Comparison of ENCODE assay signal across 8 cellular contexts in the genomic region with DNA sequence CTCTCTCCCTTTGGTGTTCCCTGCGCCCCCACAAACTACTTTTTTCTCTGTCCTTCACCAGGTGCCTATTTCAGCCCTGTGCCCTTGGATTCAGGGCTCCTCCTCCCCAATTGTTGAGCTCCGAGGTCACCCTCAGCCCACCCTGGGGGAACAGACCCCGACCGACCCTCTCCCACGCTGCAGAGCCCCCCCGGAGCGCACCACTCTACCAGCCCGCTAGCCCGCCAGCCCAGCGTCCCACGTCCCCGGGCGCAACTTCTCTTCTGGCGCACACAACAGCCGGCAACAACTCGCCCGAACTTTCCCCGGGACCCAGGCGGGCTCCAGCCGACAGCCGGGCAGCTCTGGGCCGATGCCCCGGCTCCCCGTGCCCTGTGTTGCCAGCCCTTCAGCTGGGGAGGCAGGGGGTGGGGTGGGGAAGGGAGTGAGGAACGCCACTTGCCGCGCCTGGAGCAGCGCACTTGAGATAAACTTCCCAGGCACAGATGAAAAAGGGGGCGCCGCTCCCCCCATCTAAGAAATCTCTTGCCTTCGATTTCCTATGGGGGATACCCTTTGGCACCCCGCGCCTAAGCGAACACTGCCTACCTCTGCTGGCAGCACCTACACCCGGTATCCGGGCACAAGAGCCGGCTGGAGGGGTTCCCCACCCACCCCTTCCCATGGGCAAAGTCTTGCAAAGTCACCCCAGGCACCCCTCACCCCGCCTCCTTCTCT. TPM values are rescaled to one million over a fixed set of nuclear protein-coding genes. Genes with fewer than 3 reads are reported as not detected.
DNase-seq lines count a peak whose midpoint lies in the region; ATAC-seq and TF ChIP-seq lines count a peak whose summit lies in the region.

No MANE protein-coding gene starts in this region.

- TF ChIP-seq EP300 in esophagus muscularis mucosa (IDR thresholded peaks at IDR 0.05), result no peak

- no peak for ATAC-seq in GM18870 (IDR thresholded peaks at IDR 0.05; ENCODE audit: unreplicated experiment)
- ATAC-seq in GM21390 (IDR thresholded peaks at IDR 0.05; ENCODE audit: unreplicated experiment), result no peak

- 0% methylated on average over 20 of the region's 38 CpGs for WGBS in esophagus muscularis mucosa

- H4K20me1 ChIP-seq in osteoblast (ENCODE audit: insufficient read depth, low read length), result peaks cover 2% of the 10 kb centered on the region

- no peak overlapping the region for H2AFZ ChIP-seq in osteoblast (ENCODE audit: low read length)

- peak overlapping the region; percentile 52 for H3K4me2 ChIP-seq in osteoblast (ENCODE audit: insufficient read depth, low read length)

- peak overlapping the region in 3 of 4 donors; percentile 83 to 97 (median 91) for H3K27ac ChIP-seq in Peyer's patch
- H3K27ac ChIP-seq in esophagus muscularis mucosa (replicated peaks in 1 of 4), result peak overlapping the region; percentile 77 to 84 (median 78)
- H3K27ac ChIP-seq in osteoblast (ENCODE audit: low read depth, low read length), result no peak overlapping the region

- H3K4me3 ChIP-seq in Peyer's patch, result peak overlapping the region; percentile 34 to 90 (median 65)
- peak overlapping the region; percentile 66 to 79 (median 74) for H3K4me3 ChIP-seq in esophagus muscularis mucosa
- peak overlapping the region; percentile 55 for H3K4me3 ChIP-seq in osteoblast (ENCODE audit: insufficient read depth, low read length)

- TF ChIP-seq POLR2A in Peyer's patch (IDR thresholded peaks at IDR 0.05) (no peak), esophagus muscularis mucosa (IDR thresholded peaks at IDR 0.05; ENCODE audit: low read depth) (no peak)

- no peaks in the 10 kb centered on the region for H3K9me3 ChIP-seq in Peyer's patch
- H3K9me3 ChIP-seq in esophagus muscularis mucosa, result no peaks in the 10 kb centered on the region
- H3K9me3 ChIP-seq in osteoblast (ENCODE audit: low read depth, low read length), result no peaks in the 10 kb centered on the region

- H3K79me2 ChIP-seq in osteoblast (ENCODE audit: insufficient read depth, low read length), result no peaks in the 10 kb centered on the region

- TF ChIP-seq CTCF in Peyer's patch (IDR thresholded peaks at IDR 0.05), result no peak
- peak in 1 of 3 experiments; percentile 2 for TF ChIP-seq CTCF in esophagus muscularis mucosa (IDR thresholded peaks at IDR 0.05)
- TF ChIP-seq CTCF in osteoblast (IDR thresholded peaks at IDR 0.05; ENCODE audit: extremely low read depth, low read depth, low read length), result no peak

- DNase-seq in EL (peak; percentile 21), Peyer's patch (peak in 1 of 3 donors; percentile 76), esophagus muscularis mucosa (ENCODE audit: extremely low spot score) (no peak), osteoblast (ENCODE audit: insufficient read length, low spot score, missing footprints) (peak; percentile 77), cerebellar nuclear complex (lab: John Stamatoyannopoulos, UW) (no peak), activated gamma-delta T cell (lab: John Stamatoyannopoulos, UW) (no peak)

- H3K36me3 ChIP-seq in Peyer's patch (no peaks in the 10 kb centered on the region), esophagus muscularis mucosa (no peaks in the 10 kb centered on the region), osteoblast (ENCODE audit: insufficient read depth, low read length) (no peaks in the 10 kb centered on the region)

- H3K27me3 ChIP-seq in Peyer's patch (no peaks in the 10 kb centered on the region), esophagus muscularis mucosa (peaks cover 0 to 65% (median 0%) of the 10 kb centered on the region in 4 donors), osteoblast (ENCODE audit: insufficient read depth, low read length) (peaks cover 79% of the 10 kb centered on the region)

- intact Hi-C loops in esophagus muscularis mucosa (cut with DNase I), result loop anchor here (5.0 kb wide), 3 partner anchors 68 to 283 kb away; no protein-coding TSS in a partner anchor

- H3K4me1 ChIP-seq in Peyer's patch (peaks cover 0 to 26% (median 3%) of the 10 kb centered on the region in 4 donors), esophagus muscularis mucosa (peaks cover 26 to 64% (median 61%) of the 10 kb centered on the region in 4 donors), osteoblast (ENCODE audit: insufficient read depth, low read length) (no peaks in the 10 kb centered on the region)

RNA-seq across cellular contexts. Expression of gene CASZ1, which starts 1.0 kb away (rescaled TPM):
- total RNA-seq in Peyer's patch (100 to 1,000 TPM in 3 of 4 donors, 10 to 100 TPM in 1; 87.5 to 165 (median 137) TPM), esophagus muscularis mucosa (10 to 100 TPM; 21.9 to 60.2 (median 29.6) TPM), osteoblast (0.36 and 0.59 TPM in 2 replicates)

Comparison
In these comparisons a context has a peak if more than half of its experiments do, and no peak if none do; other contexts are left out.
1. DNase-seq: peak in EL (single experiment) and osteoblast (single experiment); none in esophagus muscularis mucosa (single experiment), cerebellar nuclear complex (0 of 2) and activated gamma-delta T cell (single experiment).
2. RNA of gene CASZ1, which starts 1.0 kb away (total RNA-seq): 87.5 to 165 TPM in Peyer's patch and 21.9 to 60.2 TPM in esophagus muscularis mucosa; 0.36 to 0.59 TPM in osteoblast; every median in the first group is over 10 times any median in the second.
3. Peak in every context shown above with its lines, with median percentiles within 50 percentile points of each other: H3K4me3 ChIP-seq.